ENCODE assay signal across 1 cellular context in the genomic region with DNA sequence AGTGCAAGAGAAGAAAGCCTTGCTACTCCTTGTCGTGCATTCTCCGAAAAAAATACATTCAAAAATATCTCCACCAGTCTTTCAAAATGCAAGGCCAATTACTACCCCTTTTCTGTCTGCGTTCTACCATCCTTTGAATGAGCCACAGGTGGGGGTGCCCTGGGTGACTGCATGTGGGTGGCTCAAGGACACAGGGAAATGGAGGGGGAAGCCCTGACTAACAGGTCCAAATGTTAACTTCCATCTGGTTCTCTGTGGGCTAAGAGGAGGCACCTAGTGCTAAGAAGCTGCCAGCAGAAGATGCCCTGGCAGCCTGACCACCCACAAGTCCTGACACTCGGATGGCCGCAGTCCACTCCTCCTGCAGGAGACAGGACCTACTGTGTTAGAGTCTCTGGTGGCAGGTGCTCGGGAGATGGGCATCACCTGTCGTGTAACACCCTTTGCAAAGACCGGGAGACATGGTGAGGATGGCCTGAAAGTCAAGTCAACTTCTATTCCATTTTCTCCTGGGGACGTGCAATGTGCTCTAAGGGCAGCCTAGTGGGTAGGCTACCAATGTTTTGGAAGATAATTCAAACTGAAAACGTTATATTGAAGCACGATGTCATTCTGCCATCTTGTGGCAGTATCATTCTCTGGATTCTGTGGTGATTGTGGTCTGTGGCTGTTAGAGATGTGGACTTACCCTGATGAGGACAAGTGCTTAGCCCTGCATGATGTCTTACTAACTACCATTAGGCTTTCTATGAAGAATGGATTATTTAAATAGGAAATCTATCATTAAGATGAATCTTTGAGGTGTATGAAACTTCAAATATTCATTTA.
TF ChIP-seq lines count a peak whose summit lies in the region.

No MANE protein-coding gene starts in this region.

TF ChIP-seq in GM12878, 131 proteins besides CTCF, POLR2A, EP300 and RAD21 (continued from another document):
- TF ChIP-seq, protein P1, sequence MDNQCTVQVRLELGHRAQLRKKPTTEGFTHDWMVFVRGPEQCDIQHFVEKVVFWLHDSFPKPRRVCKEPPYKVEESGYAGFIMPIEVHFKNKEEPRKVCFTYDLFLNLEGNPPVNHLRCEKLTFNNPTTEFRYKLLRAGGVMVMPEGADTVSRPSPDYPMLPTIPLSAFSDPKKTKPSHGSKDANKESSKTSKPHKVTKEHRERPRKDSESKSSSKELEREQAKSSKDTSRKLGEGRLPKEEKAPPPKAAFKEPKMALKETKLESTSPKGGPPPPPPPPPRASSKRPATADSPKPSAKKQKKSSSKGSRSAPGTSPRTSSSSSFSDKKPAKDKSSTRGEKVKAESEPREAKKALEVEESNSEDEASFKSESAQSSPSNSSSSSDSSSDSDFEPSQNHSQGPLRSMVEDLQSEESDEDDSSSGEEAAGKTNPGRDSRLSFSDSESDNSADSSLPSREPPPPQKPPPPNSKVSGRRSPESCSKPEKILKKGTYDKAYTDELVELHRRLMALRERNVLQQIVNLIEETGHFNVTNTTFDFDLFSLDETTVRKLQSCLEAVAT (IDR thresholded peaks at IDR 0.05) = peak; percentile 92
- no peak for TF ChIP-seq EED (IDR thresholded peaks at IDR 0.05; ENCODE audit: low read depth)
- TF ChIP-seq CBFB (IDR thresholded peaks at IDR 0.05; ENCODE audit: low read depth) = peak; percentile 65; the same call in 1 of the 2 replicates
- 0 out of 2 replicates have a peak, but pooled peaks have one; percentile 36 for TF ChIP-seq ATF7 (IDR thresholded peaks at IDR 0.05; ENCODE audit: low read depth)
- no peak for TF ChIP-seq NFXL1 (IDR thresholded peaks at IDR 0.05; ENCODE audit: borderline replicate concordance)
- peak; percentile 94 for TF ChIP-seq SMC3 (IDR thresholded peaks at IDR 0.05; ENCODE audit: borderline replicate concordance, low read length)
- no peak for TF ChIP-seq CBX3 (IDR thresholded peaks at IDR 0.05; ENCODE audit: borderline replicate concordance, low read depth)
- no peak for TF ChIP-seq ZBED1 (IDR thresholded peaks at IDR 0.05; ENCODE audit: borderline replicate concordance)
- TF ChIP-seq RCOR1 (conservative IDR thresholded peaks at IDR 0.05; ENCODE audit: low read depth, low read length) = no peak
- TF ChIP-seq ASH2L (IDR thresholded peaks at IDR 0.05; ENCODE audit: borderline replicate concordance, low read depth) = no peak
- TF ChIP-seq, protein P2, sequence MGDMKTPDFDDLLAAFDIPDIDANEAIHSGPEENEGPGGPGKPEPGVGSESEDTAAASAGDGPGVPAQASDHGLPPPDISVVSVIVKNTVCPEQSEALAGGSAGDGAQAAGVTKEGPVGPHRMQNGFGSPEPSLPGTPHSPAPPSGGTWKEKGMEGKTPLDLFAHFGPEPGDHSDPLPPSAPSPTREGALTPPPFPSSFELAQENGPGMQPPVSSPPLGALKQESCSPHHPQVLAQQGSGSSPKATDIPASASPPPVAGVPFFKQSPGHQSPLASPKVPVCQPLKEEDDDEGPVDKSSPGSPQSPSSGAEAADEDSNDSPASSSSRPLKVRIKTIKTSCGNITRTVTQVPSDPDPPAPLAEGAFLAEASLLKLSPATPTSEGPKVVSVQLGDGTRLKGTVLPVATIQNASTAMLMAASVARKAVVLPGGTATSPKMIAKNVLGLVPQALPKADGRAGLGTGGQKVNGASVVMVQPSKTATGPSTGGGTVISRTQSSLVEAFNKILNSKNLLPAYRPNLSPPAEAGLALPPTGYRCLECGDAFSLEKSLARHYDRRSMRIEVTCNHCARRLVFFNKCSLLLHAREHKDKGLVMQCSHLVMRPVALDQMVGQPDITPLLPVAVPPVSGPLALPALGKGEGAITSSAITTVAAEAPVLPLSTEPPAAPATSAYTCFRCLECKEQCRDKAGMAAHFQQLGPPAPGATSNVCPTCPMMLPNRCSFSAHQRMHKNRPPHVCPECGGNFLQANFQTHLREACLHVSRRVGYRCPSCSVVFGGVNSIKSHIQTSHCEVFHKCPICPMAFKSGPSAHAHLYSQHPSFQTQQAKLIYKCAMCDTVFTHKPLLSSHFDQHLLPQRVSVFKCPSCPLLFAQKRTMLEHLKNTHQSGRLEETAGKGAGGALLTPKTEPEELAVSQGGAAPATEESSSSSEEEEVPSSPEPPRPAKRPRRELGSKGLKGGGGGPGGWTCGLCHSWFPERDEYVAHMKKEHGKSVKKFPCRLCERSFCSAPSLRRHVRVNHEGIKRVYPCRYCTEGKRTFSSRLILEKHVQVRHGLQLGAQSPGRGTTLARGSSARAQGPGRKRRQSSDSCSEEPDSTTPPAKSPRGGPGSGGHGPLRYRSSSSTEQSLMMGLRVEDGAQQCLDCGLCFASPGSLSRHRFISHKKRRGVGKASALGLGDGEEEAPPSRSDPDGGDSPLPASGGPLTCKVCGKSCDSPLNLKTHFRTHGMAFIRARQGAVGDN (IDR thresholded peaks at IDR 0.05) = no peak
- TF ChIP-seq IKZF1 (conservative IDR thresholded peaks at IDR 0.05) = 0 out of 2 replicates have a peak, but pooled peaks have one; percentile 22
- TF ChIP-seq STAT1 (conservative IDR thresholded peaks at IDR 0.05) = no peak
- 0 out of 2 replicates have a peak, but pooled peaks have one; percentile 55 for TF ChIP-seq NBN (IDR thresholded peaks at IDR 0.05)
- no peak for TF ChIP-seq SREBF2 (IDR thresholded peaks at IDR 0.05; ENCODE audit: low read length)
- TF ChIP-seq ZNF274 (IDR thresholded peaks at IDR 0.05; ENCODE audit: insufficient read depth, insufficient read length) = no peak
- peak; percentile 37; the same call in 1 of the 2 replicates for TF ChIP-seq DPF2 (IDR thresholded peaks at IDR 0.05)
